31 cellular contexts compared by ENCODE assay signal in the genomic region with DNA sequence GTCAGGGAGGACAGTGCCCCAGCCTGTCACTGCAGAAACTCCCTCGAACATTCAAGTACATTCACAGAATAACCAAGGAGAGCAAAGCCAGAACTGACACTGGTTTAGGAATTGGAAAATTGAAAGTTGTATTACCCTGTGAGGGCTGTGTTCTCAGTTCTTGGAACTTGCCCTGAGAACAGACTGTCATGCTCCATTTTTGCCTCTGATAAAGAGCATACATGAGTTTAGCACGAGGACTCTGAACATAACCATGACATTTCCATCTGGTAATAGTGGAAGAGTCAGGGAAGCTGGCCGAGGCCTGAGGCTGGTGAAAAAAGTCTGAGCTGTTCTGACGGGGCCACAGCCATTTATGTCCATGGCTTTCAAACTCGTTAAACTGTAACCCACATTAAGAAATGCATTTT. TPM values are rescaled to one million over a fixed set of nuclear protein-coding genes. Genes with fewer than 3 reads are reported as not detected.
DNase-seq lines count a peak whose midpoint lies in the region; ATAC-seq, FAIRE-seq and TF ChIP-seq lines count a peak whose summit lies in the region.
"Had no signal": no experiment of that assay in that cellular context is flagged by ENCODE, and none has a peak within 500 bp of the region (broad histone marks: within the 10 kb centered on the region; RNA-seq: fewer than 3 reads in every experiment).

No MANE protein-coding gene starts in this region.

- H3K27me3 ChIP-seq in CD8-positive, alpha-beta T cell (ENCODE audit: insufficient read depth, low read length) = no peaks in the 10 kb centered on the region
- H3K27me3 ChIP-seq in pancreas = no peaks in the 10 kb centered on the region
- no peaks in the 10 kb centered on the region for H3K27me3 ChIP-seq in spleen (replicated peaks in 1 of 7)
- H3K27me3 ChIP-seq: ascending aorta, esophagus squamous epithelium, neutrophil, stomach had no signal

- WGBS in pancreas, 2 donors = 12 to 26% methylated on average over 5 of the region's 5 CpGs
- 83 to 90% (median 84%) methylated on average over 5 of the region's 5 CpGs for WGBS in spleen, 5 donors

- no peak for TF ChIP-seq CTCF in CD8-positive, alpha-beta T cell (IDR thresholded peaks at IDR 0.05)
- TF ChIP-seq CTCF in kidney (IDR thresholded peaks at IDR 0.05; ENCODE audit: borderline replicate concordance, extremely low read depth, insufficient read depth) (no peak), pancreas (IDR thresholded peaks at IDR 0.05) (no peak), spleen (IDR thresholded peaks at IDR 0.05 in 8 of 11, conservative IDR thresholded peaks at IDR 0.05 in 3 of 11) (no peak)

- FAIRE-seq in kidney (lab: Jason Lieb, UNC) (no peak), pancreas (lab: Jason Lieb, UNC) (no peak)
- FAIRE-seq: A549, endometrium had no signal

- no peaks in the 10 kb centered on the region for H3K9me3 Mint-ChIP-seq in CD8-positive, alpha-beta T cell
- H3K9me3 Mint-ChIP-seq: CD4-positive, alpha-beta memory T cell; dendritic cell treated with granulocyte-macrophage colony-stimulating factor and Interleukin-4, amounts not matched to agents 40 ng/mL and 50 ng/mL, for 4 days; memory B cell; type B pancreatic cell had no signal

- H3K4me1 ChIP-seq in CD8-positive, alpha-beta T cell (ENCODE audit: insufficient read depth, low read length) = no peaks in the 10 kb centered on the region
- H3K4me1 ChIP-seq in kidney (ENCODE audit: control insufficient read depth in 1 of 2, insufficient read depth in 1 of 2, low read depth in 1 of 2, low read length in 2 of 2) (peaks cover 5 to 8% of the 10 kb centered on the region in 2 donors), pancreas (peaks cover 8 to 14% (median 13%) of the 10 kb centered on the region in 3 donors), spleen (no peaks in the 10 kb centered on the region)
- H3K4me1 ChIP-seq: A549, ascending aorta, esophagus squamous epithelium, stomach had no signal

- CTCF ChIA-PET in CD8-positive, alpha-beta T cell (lab: Charles Lee) = no interaction called here

- no peak overlapping the region for H3K4me3 Mint-ChIP-seq in CD8-positive, alpha-beta T cell
- H3K4me3 Mint-ChIP-seq: activated naive CD8-positive, alpha-beta T cell; CD4-positive, alpha-beta memory T cell; dendritic cell treated with granulocyte-macrophage colony-stimulating factor and Interleukin-4, amounts not matched to agents 40 ng/mL and 50 ng/mL, for 4 days; memory B cell; type B pancreatic cell had no signal

- H3K36me3 Mint-ChIP-seq in CD8-positive, alpha-beta T cell = no peaks in the 10 kb centered on the region
- H3K36me3 Mint-ChIP-seq: activated naive CD8-positive, alpha-beta T cell; CD4-positive, alpha-beta memory T cell; memory B cell; type B pancreatic cell had no signal

- H3K4me1 Mint-ChIP-seq in CD8-positive, alpha-beta T cell (ENCODE audit: low read depth) = no peaks in the 10 kb centered on the region
- H3K4me1 Mint-ChIP-seq: CD4-positive, alpha-beta memory T cell; memory B cell had no signal

- no peak for ATAC-seq in CD8-positive, alpha-beta T cell
- ATAC-seq in pancreas (peak; percentile 68 to 75 (median 74)), GM19023 (IDR thresholded peaks at IDR 0.05; ENCODE audit: unreplicated experiment) (no peak)
- ATAC-seq: A549, HCT116 had no signal

- no peak for TF ChIP-seq POLR2A in spleen (IDR thresholded peaks at IDR 0.05)

- DNase-seq in CD8-positive, alpha-beta T cell = no peak
- peak; percentile 46 for DNase-seq in foreskin melanocyte
- no peak for DNase-seq in kidney
- DNase-seq in pancreas = no peak
- DNase-seq in GM19238 (ENCODE audit: insufficient read length, low spot score) = no peak
- DNase-seq in spleen = no peak
- no peak for DNase-seq in DMS53 (lab: John Stamatoyannopoulos, UW)
- DNase-seq: activated CD4-positive, alpha-beta T cell treated with anti-CD3 and anti-CD28 coated beads for 4 hours; activated T-cell treated with anti-CD3 and anti-CD28 coated beads for 4 hours; AML-193; CD4-positive, alpha-beta memory T cell; central memory CD4-positive, alpha-beta T cell; esophagus squamous epithelium; NCI-H1694 treated with DMSO at 0.1 percent for 48 hours; NCI-H510A; stimulated activated CD4-positive, alpha-beta T cell treated with anti-CD3 and anti-CD28 coated beads, Interleukin-1b, Interleukin-23, amount 100 ng/mL, for 48 hours; stimulated activated CD8-positive, alpha-beta memory T cell treated with anti-CD3 and anti-CD28 coated beads, Interleukin-4, amount 100 ng/mL, for 48 hours; stomach had no signal

- H3K9ac ChIP-seq in kidney (ENCODE audit: low read length in 2 of 2) = peak overlapping the region; percentile 16 to 24

- intact Hi-C loops in CD8-positive, alpha-beta T cell (cut with DNase I, micrococcal nuclease) = no loop called here
- intact Hi-C loops in kidney (cut with DNase I) = no loop called here
- intact Hi-C loops in pancreas (cut with DNase I) = no loop called here
- intact Hi-C loops in spleen (cut with DNase I; ENCODE audit: low total_unique reads) = no loop called here

- POLR2A ChIA-PET in CD8-positive, alpha-beta T cell (lab: Charles Lee) = no interaction called here

- no peak overlapping the region for H3K27ac ChIP-seq in CD8-positive, alpha-beta T cell (ENCODE audit: low read depth, low read length)
- H3K27ac ChIP-seq in kidney (ENCODE audit: low read depth in 2 of 2, low read length in 2 of 2) (peak overlapping the region; percentile 78 to 86), pancreas (peak overlapping the region; percentile 23 to 59 (median 40)), spleen (no peak overlapping the region)
- H3K27ac ChIP-seq: A549, ascending aorta, esophagus squamous epithelium, HL-60, neutrophil, RWPE1, skin epidermis, stomach had no signal

- H3K27me3 Mint-ChIP-seq in CD8-positive, alpha-beta T cell (ENCODE audit: low read depth) = no peaks in the 10 kb centered on the region
- H3K27me3 Mint-ChIP-seq: activated naive CD8-positive, alpha-beta T cell; CD4-positive, alpha-beta memory T cell; dendritic cell treated with granulocyte-macrophage colony-stimulating factor and Interleukin-4, amounts not matched to agents 40 ng/mL and 50 ng/mL, for 4 days; memory B cell; type B pancreatic cell had no signal

- H3K36me3 ChIP-seq in CD8-positive, alpha-beta T cell (ENCODE audit: insufficient read depth, low read length) = no peaks in the 10 kb centered on the region
- H3K36me3 ChIP-seq in kidney (ENCODE audit: control insufficient read depth in 1 of 2, insufficient read depth in 2 of 2, low read length in 2 of 2) = no peaks in the 10 kb centered on the region
- H3K36me3 ChIP-seq in pancreas = no peaks in the 10 kb centered on the region
- no peaks in the 10 kb centered on the region for H3K36me3 ChIP-seq in spleen
- H3K36me3 ChIP-seq: ascending aorta, esophagus squamous epithelium, neutrophil, stomach had no signal

- no peak overlapping the region for H3K4me3 ChIP-seq in CD8-positive, alpha-beta T cell (ENCODE audit: low read depth, low read length)
- H3K4me3 ChIP-seq in kidney (ENCODE audit: low read length in 2 of 2) (no peak overlapping the region), pancreas (no peak overlapping the region), spleen (no peak overlapping the region)
- H3K4me3 ChIP-seq: A549, ascending aorta, esophagus squamous epithelium, skin epidermis, stomach had no signal

- peak overlapping the region; percentile 4 for H3K27ac Mint-ChIP-seq in CD8-positive, alpha-beta T cell
- H3K27ac Mint-ChIP-seq: activated naive CD8-positive, alpha-beta T cell; CD4-positive, alpha-beta memory T cell; dendritic cell treated with granulocyte-macrophage colony-stimulating factor and Interleukin-4, amounts not matched to agents 40 ng/mL and 50 ng/mL, for 4 days; memory B cell; type B pancreatic cell had no signal

- H3K9me3 ChIP-seq in CD8-positive, alpha-beta T cell (ENCODE audit: low read length) = no peaks in the 10 kb centered on the region
- H3K9me3 ChIP-seq in kidney (ENCODE audit: control insufficient read depth in 1 of 2, low read length in 2 of 2) (no peaks in the 10 kb centered on the region), pancreas (no peaks in the 10 kb centered on the region), spleen (no peaks in the 10 kb centered on the region)
- H3K9me3 ChIP-seq: A549, ascending aorta, esophagus squamous epithelium, neutrophil, stomach had no signal

RNA-seq across cellular contexts. Expression of a gene that starts 15.2 kb away (rescaled TPM):
- total RNA-seq in CD8-positive, alpha-beta T cell = 10 to 100 TPM; 37.7 to 40.5 TPM
- total RNA-seq in kidney (47.1 TPM), pancreas (10 to 100 TPM in 2 of 6 donors, 1 to 10 TPM in 4; 4.5 to 12.3 (median 8.3) TPM), spleen (10 to 100 TPM; 16.6 to 31.9 (median 23.5) TPM)
- polyA plus RNA-seq in kidney (ENCODE audit: insufficient read depth, low read depth, low replicate concordance) (32.9 TPM), pancreas (1 to 10 TPM; 3.8 to 7.5 TPM), spleen (10 to 100 TPM in 1 of 3 donors, 1 to 10 TPM in 2; 5.9 to 14.8 (median 6.7) TPM)

RNA-seq across cellular contexts. Expression of a gene that starts 31.4 kb away (rescaled TPM):
- 10 to 100 TPM; 45.9 to 47.6 TPM for total RNA-seq in CD8-positive, alpha-beta T cell
- total RNA-seq in kidney (26.0 TPM), pancreas (10 to 100 TPM; 16.4 to 19.9 (median 18.7) TPM), spleen (10 to 100 TPM; 29.2 to 99.2 (median 38.2) TPM)
- polyA plus RNA-seq in kidney (ENCODE audit: insufficient read depth, low read depth, low replicate concordance) (18.0 TPM), pancreas (10 to 100 TPM; 15.0 to 19.4 TPM), spleen (10 to 100 TPM; 12.3 to 15.1 (median 12.8) TPM)

Comparison
In these comparisons a context has a peak if more than half of its experiments do, and no peak if none do; other contexts are left out.
1. ATAC-seq: peak in pancreas (4 of 4); none in CD8-positive, alpha-beta T cell (single experiment) and GM19023 (single experiment).
2. H3K27ac ChIP-seq: peak in kidney (2 of 2) and pancreas (4 of 4); none in CD8-positive, alpha-beta T cell (single experiment) and spleen (0 of 8).